8 cellular contexts compared by ENCODE assay signal in genomic region chr3:190225186-190225692, GRCh38.
DNase-seq lines count a peak whose midpoint lies in the region; ATAC-seq, FAIRE-seq and TF ChIP-seq lines count a peak whose summit lies in the region.

No MANE protein-coding gene starts in this region.

- H3K4me1 ChIP-seq in H1 (replicated peaks in 1 of 4; ENCODE audit: control insufficient read depth in 3 of 4, insufficient read depth in 4 of 4, low read length in 3 of 4) (no peaks in the 10 kb centered on the region), parathyroid adenoma (no peaks in the 10 kb centered on the region)

- no peak for FAIRE-seq in H1 (lab: Jason Lieb, UNC)

- H3K4me2 ChIP-seq in H1 (ENCODE audit: insufficient read depth in 1 of 2, low read depth in 2 of 2, low read length in 2 of 2) (no peak overlapping the region), parathyroid adenoma (ENCODE audit: low read length) (no peak overlapping the region)

- TF ChIP-seq RAD21 in H1 (IDR thresholded peaks at IDR 0.05 in 1 of 2, conservative IDR thresholded peaks at IDR 0.05 in 1 of 2; ENCODE audit: low read depth in 2 of 2, low read length in 2 of 2) = peak; percentile 62 to 63

- H3K56ac ChIP-seq in H1 (replicated peaks; ENCODE audit: insufficient read length, low read depth, low read length) = no peak overlapping the region

- H3K36me3 Mint-ChIP-seq in activated naive CD4-positive, alpha-beta T cell treated with anti-CD3 and anti-CD28 coated beads, Interleukin-2, amount 50 U/mL, for 24 hours = no peaks in the 10 kb centered on the region
- H3K36me3 Mint-ChIP-seq in activated T-cell treated with anti-CD3 and anti-CD28 coated beads, Interleukin-2, amount 50 U/mL, for 24 hours (ENCODE audit: low read depth) = no peaks in the 10 kb centered on the region

- H2AFZ ChIP-seq in H1 (ENCODE audit: low read length) = no peak overlapping the region
- H2AFZ ChIP-seq in parathyroid adenoma = no peak overlapping the region

- TF ChIP-seq POLR2A in H1 (IDR thresholded peaks at IDR 0.05; ENCODE audit: control extremely low read depth in 1 of 2, low read depth in 2 of 2, low read length in 2 of 2) = no peak

- H3K4ac ChIP-seq in H1 (replicated peaks; ENCODE audit: insufficient read length, low read depth, low read length) = no peak overlapping the region

- no peaks in the 10 kb centered on the region; the same call in 1 of the 2 replicates for H3K23me2 ChIP-seq in H1 (ENCODE audit: low read depth, low read length)

- no peak overlapping the region for H2BK20ac ChIP-seq in H1 (ENCODE audit: low read length)

- H3K9me3 Mint-ChIP-seq in activated naive CD4-positive, alpha-beta T cell treated with anti-CD3 and anti-CD28 coated beads, Interleukin-2, amount 50 U/mL, for 24 hours = peaks cover 7% of the 10 kb centered on the region
- H3K9me3 Mint-ChIP-seq in activated T-cell treated with anti-CD3 and anti-CD28 coated beads, Interleukin-2, amount 50 U/mL, for 24 hours = no peaks in the 10 kb centered on the region

- H2BK120ac ChIP-seq in H1 (replicated peaks; ENCODE audit: low read depth, low read length) = no peak overlapping the region

- peak in 2 of 3 experiments; percentile 39 to 40; a peak in 2 of 4 replicates for TF ChIP-seq CTCF in H1 (IDR thresholded peaks at IDR 0.05; ENCODE audit: control extremely low read depth in 1 of 3, insufficient read depth in 1 of 3, low read depth in 1 of 3, low read length in 3 of 3)
- peak; percentile 13 for TF ChIP-seq CTCF in parathyroid adenoma (IDR thresholded peaks at IDR 0.05)

- H3K4me1 Mint-ChIP-seq in activated naive CD4-positive, alpha-beta T cell treated with anti-CD3 and anti-CD28 coated beads, Interleukin-2, amount 50 U/mL, for 24 hours = peaks cover 3% of the 10 kb centered on the region
- H3K4me1 Mint-ChIP-seq in activated T-cell treated with anti-CD3 and anti-CD28 coated beads, Interleukin-2, amount 50 U/mL, for 24 hours (ENCODE audit: low read depth) = peaks cover 2% of the 10 kb centered on the region

- POLR2A ChIA-PET in H1 (lab: Charles Lee; ENCODE audit: partially characterized antibody) = interaction anchor here (1.2 kb wide), 1 partner anchor 258 kb away, joined by 3 read pairs; no protein-coding TSS in a partner anchor

- H3K27me3 ChIP-seq in H1 (replicated peaks in 1 of 4; ENCODE audit: control insufficient read depth in 3 of 4, extremely low read depth in 1 of 4, insufficient read depth in 3 of 4, low read length in 3 of 4) (no peaks in the 10 kb centered on the region), parathyroid adenoma (ENCODE audit: control insufficient read depth, insufficient read depth, low read length) (no peaks in the 10 kb centered on the region)

- no peak overlapping the region for H3K23ac ChIP-seq in H1 (ENCODE audit: insufficient read length)

- no peak for ATAC-seq in GM19467 (IDR thresholded peaks at IDR 0.05; ENCODE audit: unreplicated experiment)

- no peak overlapping the region for H3K18ac ChIP-seq in H1 (ENCODE audit: extremely low read depth, low read length)

- WGBS in H1 (ENCODE audit: extremely low coverage in 1 of 2, insufficient coverage in 1 of 2, insufficient read length in 1 of 2, insufficient replicate concordance in 2 of 2, low coverage in 1 of 2, low lambda C conversion rate in 2 of 2, missing lambda C conversion rate in 1 of 2), 2 experiments = 48% methylated on average over 2 of the region's 2 CpGs; no CpG with 5 or more reads in 1 of the 2 experiments

- no peak overlapping the region for H2BK15ac ChIP-seq in H1 (ENCODE audit: low read length)

- H3K14ac ChIP-seq in H1 (ENCODE audit: insufficient read length) = no peak overlapping the region

- no peaks in the 10 kb centered on the region for H4K20me1 ChIP-seq in H1 (replicated peaks in 1 of 2; ENCODE audit: control insufficient read depth in 1 of 2, insufficient read depth in 2 of 2, low read length in 2 of 2)

- H3K4me3 ChIP-seq in H1 (ENCODE audit: extremely low read depth in 1 of 4, insufficient read depth in 2 of 4, low read depth in 3 of 4, low read length in 4 of 4) (no peak overlapping the region), parathyroid adenoma (ENCODE audit: low read depth, low read length) (no peak overlapping the region)

- no peak overlapping the region for H3K4me3 Mint-ChIP-seq in activated naive CD4-positive, alpha-beta T cell treated with anti-CD3 and anti-CD28 coated beads, Interleukin-2, amount 50 U/mL, for 24 hours
- H3K4me3 Mint-ChIP-seq in activated T-cell treated with anti-CD3 and anti-CD28 coated beads, Interleukin-2, amount 50 U/mL, for 24 hours = no peak overlapping the region

- TF ChIP-seq EP300 in H1 (IDR thresholded peaks at IDR 0.05; ENCODE audit: borderline replicate concordance in 1 of 2, low read depth in 2 of 2, low read length in 2 of 2) = no peak

- no peak overlapping the region for H2BK5ac ChIP-seq in H1 (ENCODE audit: low read depth, low read length)

- 0 out of 4 replicates have a peak, but pooled peaks cover 0 to 3% of the 10 kb centered on the region in 2 experiments for H3K9me3 ChIP-seq in H1 (ENCODE audit: insufficient read depth in 2 of 2, low read depth in 1 of 2, low read length in 1 of 2)
- H3K9me3 ChIP-seq in parathyroid adenoma (ENCODE audit: control insufficient read depth, low read length) = no peaks in the 10 kb centered on the region

- no peak overlapping the region for H3K27ac ChIP-seq in H1 (ENCODE audit: low read depth, low read length)
- no peak overlapping the region for H3K27ac ChIP-seq in parathyroid adenoma

- H3K36me3 ChIP-seq in H1 (ENCODE audit: control insufficient read depth in 2 of 4, insufficient read depth in 4 of 4, low read length in 3 of 4) = no peaks in the 10 kb centered on the region
- no peaks in the 10 kb centered on the region for H3K36me3 ChIP-seq in parathyroid adenoma (ENCODE audit: control insufficient read depth, insufficient read depth, low read length)

- CTCF ChIA-PET in H1 (lab: Charles Lee; ENCODE audit: partially characterized antibody) = interaction anchor here (0.6 to 6.9 kb wide), 40 partner anchors 7 to 948 kb away, joined by 3 to 35 read pairs (median 4); partner anchors contain the start of gene CLDN1

- DNase-seq in activated naive CD4-positive, alpha-beta T cell (lab: John Stamatoyannopoulos, UW) = no peak
- peak; percentile 55 for DNase-seq in NCI-H345 (lab: John Stamatoyannopoulos, UW)
- DNase-seq in H1 (ENCODE audit: low read depth in 1 of 2, low spot score in 2 of 2) = no peak
- DNase-seq in NCI-H1436 treated with DMSO at 0.1 percent for 48 hours (lab: John Stamatoyannopoulos, UW) = no peak
- DNase-seq in activated T-cell treated with anti-CD3 and anti-CD28 coated beads, Interleukin-2, amount 50 U/mL, for 24 hours = no peak

- H3K79me1 ChIP-seq in H1 (ENCODE audit: low read depth, low read length) = no peaks in the 10 kb centered on the region

- no peak overlapping the region for H3K9ac ChIP-seq in H1 (replicated peaks in 1 of 4; ENCODE audit: extremely low read depth in 1 of 4, low read depth in 3 of 4, low read length in 3 of 4)
- H3K9ac ChIP-seq in parathyroid adenoma = no peak overlapping the region

- H4K8ac ChIP-seq in H1 (ENCODE audit: extremely low read depth, insufficient read depth, low read length) = no peak overlapping the region

- no peak overlapping the region for H4K5ac ChIP-seq in H1 (ENCODE audit: insufficient read length, low read depth, low read length)

- H2AK5ac ChIP-seq in H1 (ENCODE audit: low read depth, low read length) = no peak overlapping the region

- peaks cover 2% of the 10 kb centered on the region for H3K27me3 Mint-ChIP-seq in activated naive CD4-positive, alpha-beta T cell treated with anti-CD3 and anti-CD28 coated beads, Interleukin-2, amount 50 U/mL, for 24 hours
- peaks cover 7% of the 10 kb centered on the region for H3K27me3 Mint-ChIP-seq in activated T-cell treated with anti-CD3 and anti-CD28 coated beads, Interleukin-2, amount 50 U/mL, for 24 hours

- peak overlapping the region; percentile 70 for H3K27ac Mint-ChIP-seq in activated naive CD4-positive, alpha-beta T cell treated with anti-CD3 and anti-CD28 coated beads, Interleukin-2, amount 50 U/mL, for 24 hours
- H3K27ac Mint-ChIP-seq in activated T-cell treated with anti-CD3 and anti-CD28 coated beads, Interleukin-2, amount 50 U/mL, for 24 hours = no peak overlapping the region

- H2BK12ac ChIP-seq in H1 (ENCODE audit: low read depth, low read length) = no peak overlapping the region

- H4K91ac ChIP-seq in H1 (replicated peaks; ENCODE audit: insufficient read length, low read length) = no peak overlapping the region

- H3K79me2 ChIP-seq in H1 (ENCODE audit: control insufficient read depth in 1 of 2, insufficient read depth in 2 of 2, low read length in 2 of 2) (no peaks in the 10 kb centered on the region), parathyroid adenoma (no peaks in the 10 kb centered on the region)

TF ChIP-seq in H1, 55 proteins besides CTCF, POLR2A, EP300 and RAD21:
- no peak for TF ChIP-seq CHD1 (IDR thresholded peaks at IDR 0.05; ENCODE audit: low read depth, low read length)
- no peak for TF ChIP-seq ATF2 (IDR thresholded peaks at IDR 0.05; ENCODE audit: low read length)
- TF ChIP-seq SP2 (IDR thresholded peaks at IDR 0.05; ENCODE audit: low read length) = no peak
